In genomic region chr15:75661041-75661778, GRCh38 we compare ENCODE assay signal across 1 cellular context.
A peak's percentile ranks its signal among the peaks of the same experiment; 100 is the strongest.
TF ChIP-seq lines count a peak whose summit lies in the region.

No MANE protein-coding gene starts in this region.

TF ChIP-seq in IMR-90, 13 proteins besides CTCF, POLR2A, EP300 and RAD21:
- TF ChIP-seq MXI1 (IDR thresholded peaks at IDR 0.05; ENCODE audit: borderline replicate concordance, low read depth, low read length) (0 out of 2 replicates have a peak, but pooled peaks have one; percentile 38), CEBPB (IDR thresholded peaks at IDR 0.05; ENCODE audit: low read depth, low read length) (peak; percentile 62), USF2 (IDR thresholded peaks at IDR 0.05; ENCODE audit: low read depth, low read length) (peak; percentile 26; the same call in 1 of the 2 replicates), RFX5 (IDR thresholded peaks at IDR 0.05; ENCODE audit: low read depth, low read length) (no peak), NFE2L2 (IDR thresholded peaks at IDR 0.05; ENCODE audit: low read depth, low read length) (no peak), BHLHE40 (IDR thresholded peaks at IDR 0.05; ENCODE audit: low read depth, low read length) (peak; percentile 52; the same call in 1 of the 2 replicates), SMC3 (IDR thresholded peaks at IDR 0.05; ENCODE audit: low read depth, low read length) (no peak), MAZ (IDR thresholded peaks at IDR 0.05; ENCODE audit: borderline replicate concordance, low read depth, low read length) (no peak; the same call in 1 of the 2 replicates), ELK1 (IDR thresholded peaks at IDR 0.05; ENCODE audit: borderline replicate concordance, low read depth, low read length) (no peak), MAFK (IDR thresholded peaks at IDR 0.05; ENCODE audit: low read depth, low read length) (peak; percentile 10; the same call in 1 of the 2 replicates), FOS (IDR thresholded peaks at IDR 0.05; ENCODE audit: low read depth, low read length) (no peak), RCOR1 (IDR thresholded peaks at IDR 0.05; ENCODE audit: insufficient replicate concordance, low read length) (peak; percentile 24), CHD1 (IDR thresholded peaks at IDR 0.05; ENCODE audit: low read depth, low read length) (no peak)
